ENCODE assay signal across 7 cellular contexts in the genomic region with DNA sequence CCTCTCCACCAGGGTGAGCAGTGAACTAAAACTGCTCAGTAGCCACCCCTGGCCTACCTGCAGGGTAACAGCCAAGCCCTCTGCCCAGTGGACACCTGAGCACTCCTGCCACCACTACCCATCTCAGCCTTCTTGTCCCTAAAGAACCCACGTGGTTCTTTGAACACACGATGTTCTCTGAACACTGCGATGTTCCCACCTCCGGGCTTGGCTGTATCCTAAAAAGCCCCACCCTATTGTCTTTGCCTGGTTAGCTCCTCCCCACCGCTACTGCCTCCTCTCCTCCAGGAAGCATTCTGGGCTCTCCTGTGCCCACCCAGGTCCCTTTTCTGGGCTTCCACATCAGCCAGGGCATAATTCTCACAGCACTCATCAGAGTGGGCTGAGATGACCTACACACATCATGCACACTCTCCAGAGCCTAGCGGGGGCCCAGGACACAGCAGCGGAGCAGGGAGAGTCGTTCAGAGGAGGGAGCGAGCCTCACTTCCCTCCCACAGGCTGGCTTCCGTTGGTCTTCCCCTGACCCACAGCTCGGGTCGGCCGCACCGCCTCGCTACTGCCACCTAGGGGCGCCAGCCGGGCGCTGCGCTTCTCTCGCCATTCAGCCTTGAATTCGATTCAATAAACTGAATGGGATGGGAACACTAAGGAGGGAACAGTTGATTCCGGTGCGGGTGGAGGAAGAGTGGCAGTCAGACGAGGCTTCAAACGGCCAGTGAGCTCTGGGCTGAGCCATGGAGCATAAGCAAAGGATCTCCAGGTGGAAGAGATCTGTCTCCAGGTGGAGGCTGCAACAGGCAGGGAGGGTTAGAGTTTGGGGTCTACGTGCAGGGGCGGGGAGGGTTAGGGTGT. TPM values are rescaled to one million over a fixed set of nuclear protein-coding genes. Genes with fewer than 3 reads are reported as not detected.
DNase-seq lines count a peak whose midpoint lies in the region; FAIRE-seq and TF ChIP-seq lines count a peak whose summit lies in the region.

No MANE protein-coding gene starts in this region.

- no peak overlapping the region for H3K27ac ChIP-seq in SJSA1
- peak overlapping the region; percentile 63 for H3K27ac ChIP-seq in neutrophil

- H3K4me3 ChIP-seq in SJSA1 (no peak overlapping the region; the same call in 1 of the 2 replicates), neutrophil (ENCODE audit: low read depth in 1 of 2, low read length in 1 of 2) (peak overlapping the region; percentile 37 to 46)

- H3K27me3 ChIP-seq in SJSA1 (replicated peaks) (no peaks in the 10 kb centered on the region), neutrophil (no peaks in the 10 kb centered on the region)

- FAIRE-seq in GM12892 (lab: Jason Lieb, UNC): peak; percentile 92

- peaks cover 38% of the 10 kb centered on the region for H3K36me3 ChIP-seq in SJSA1
- H3K36me3 ChIP-seq in neutrophil: no peaks in the 10 kb centered on the region

- peak; percentile 99 for TF ChIP-seq CTCF in neutrophil (IDR thresholded peaks at IDR 0.05)

- H3K4me1 ChIP-seq in SJSA1 (replicated peaks): peaks cover 26% of the 10 kb centered on the region
- H3K4me1 ChIP-seq in neutrophil (ENCODE audit: control insufficient read depth in 1 of 2, insufficient read depth in 1 of 2, low read depth in 1 of 2, low read length in 1 of 2): peaks cover 29 to 31% of the 10 kb centered on the region in 2 experiments

- H3K9me3 ChIP-seq in SJSA1 (replicated peaks): no peaks in the 10 kb centered on the region
- H3K9me3 ChIP-seq in neutrophil: no peaks in the 10 kb centered on the region

- no peak for TF ChIP-seq POLR2A in GM12892 (IDR thresholded peaks at IDR 0.05; ENCODE audit: low read depth, low read length)

- DNase-seq in GM12892 (ENCODE audit: insufficient read length) (peak; percentile 78), KG1 (lab: John Stamatoyannopoulos, UW) (peak; percentile 51), SJSA1 (ENCODE audit: low read depth in 1 of 2, low spot score in 2 of 2) (peak; percentile 82 to 84), germinal center (ENCODE audit: low spot score) (peak; percentile 79), stromal cell of bone marrow (ENCODE audit: low read depth) (peak; percentile 50)
- peak; percentile 79 for DNase-seq in activated naive CD4-positive, alpha-beta T cell treated with Interleukin-2 at 50 U/mL for 16 hours

RNA-seq across cellular contexts. Expression of gene ELAVL1, which starts 3.2 kb away (rescaled TPM):
- polyA plus RNA-seq in GM12892 (2012; ENCODE audit: missing spikeins): 62.8 TPM
- total RNA-seq in SJSA1 (2014; rRNA removed; shearing (Covaris generic)): 39.5 and 74.6 TPM in 2 replicates

RNA-seq across cellular contexts. Expression of gene CCL25, which starts 50.3 kb away (rescaled TPM):
- not detected for polyA plus RNA-seq in GM12892 (2012; ENCODE audit: missing spikeins)
- not detected in 2 replicates for total RNA-seq in SJSA1 (2014; rRNA removed; shearing (Covaris generic))

RNA-seq across cellular contexts. Expression of gene TIMM44, which starts 58.8 kb away (rescaled TPM):
- 37.6 TPM for polyA plus RNA-seq in GM12892 (2012; ENCODE audit: missing spikeins)
- 49.6 and 65.3 TPM in 2 replicates for total RNA-seq in SJSA1 (2014; rRNA removed; shearing (Covaris generic))
